ENCODE assay signal across 15 cellular contexts in the genomic region with DNA sequence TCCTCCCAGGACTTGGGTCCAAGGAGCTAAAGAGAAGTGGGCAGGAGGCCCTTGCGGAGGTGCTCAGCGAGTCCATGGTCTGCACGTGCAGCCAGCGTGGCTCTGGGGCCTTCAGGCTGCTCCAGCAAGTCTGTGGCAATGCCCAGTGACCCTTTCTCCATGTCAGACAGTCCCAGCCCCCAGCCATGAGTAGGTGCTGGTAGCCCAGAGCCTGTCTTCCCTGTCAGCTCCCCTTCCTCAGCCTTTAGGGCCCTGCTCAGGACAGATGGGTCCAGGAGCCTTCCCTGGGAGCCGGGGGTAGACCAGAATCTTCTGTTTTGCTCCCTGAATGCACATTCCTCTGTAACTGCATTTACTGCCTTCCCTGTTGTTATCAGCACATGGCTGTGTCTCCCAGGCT.
A peak's percentile ranks its signal among the peaks of the same experiment; 100 is the strongest.
DNase-seq lines count a peak whose midpoint lies in the region; ATAC-seq and TF ChIP-seq lines count a peak whose summit lies in the region.
"Had no signal": no experiment of that assay in that cellular context is flagged by ENCODE, and none has a peak within 500 bp of the region (broad histone marks: within the 10 kb centered on the region; RNA-seq: fewer than 3 reads in every experiment).

No MANE protein-coding gene starts in this region.

- H3K36me3 ChIP-seq in endodermal cell (ENCODE audit: control insufficient read depth, insufficient read depth, low read length) = no peaks in the 10 kb centered on the region
- H3K36me3 ChIP-seq in testis (ENCODE audit: low read depth, missing control alignments) = no peaks in the 10 kb centered on the region
- H3K36me3 ChIP-seq in MG63 = no peaks in the 10 kb centered on the region

- no peaks in the 10 kb centered on the region for H3K9me3 ChIP-seq in H9 (ENCODE audit: control insufficient read depth, low read depth, low read length)
- H3K9me3 ChIP-seq in endodermal cell (ENCODE audit: control insufficient read depth, low read length) = no peaks in the 10 kb centered on the region
- no peaks in the 10 kb centered on the region for H3K9me3 ChIP-seq in testis
- H3K9me3 ChIP-seq in MG63 = no peaks in the 10 kb centered on the region

- H4K20me1 ChIP-seq in H9 (ENCODE audit: control insufficient read depth, insufficient read depth, insufficient read length) = peaks cover 2% of the 10 kb centered on the region

- H3K27me3 ChIP-seq in H9 (ENCODE audit: insufficient read depth, low read length) (no peaks in the 10 kb centered on the region), endodermal cell (ENCODE audit: control insufficient read depth, insufficient read depth, low read length, poor library complexity, severe bottlenecking) (no peaks in the 10 kb centered on the region), testis (no peaks in the 10 kb centered on the region), MG63 (no peaks in the 10 kb centered on the region; the same call in 1 of the 2 replicates)

- H3K4ac ChIP-seq in H9 (ENCODE audit: low read depth, low read length) = no peak overlapping the region

- H3K4me3 ChIP-seq in endodermal cell (ENCODE audit: low read length) = no peak overlapping the region
- H3K4me3 ChIP-seq in testis = no peak overlapping the region
- no peak overlapping the region for H3K4me3 ChIP-seq in MG63
- H3K4me3 ChIP-seq: GM12878, GM23248 had no signal

- no peak overlapping the region for H4K91ac ChIP-seq in H9 (ENCODE audit: insufficient read length, low read depth, low read length)

- H4K5ac ChIP-seq in H9 (ENCODE audit: insufficient read length, low read depth, low read length) = no peak overlapping the region

- no peaks in the 10 kb centered on the region for H3K23me2 ChIP-seq in H9 (ENCODE audit: insufficient read length, low read depth, low read length, poor library complexity, severe bottlenecking)

- no peak overlapping the region for H2BK12ac ChIP-seq in H9 (ENCODE audit: insufficient read length, low read depth, low read length)

- H4K8ac ChIP-seq in H9 (replicated peaks; ENCODE audit: insufficient read length, low read depth, low read length) = no peak overlapping the region

- H3K14ac ChIP-seq in H9 (ENCODE audit: insufficient read depth, low read length) = no peak overlapping the region

- TF ChIP-seq CTCF in H9 (conservative IDR thresholded peaks at IDR 0.05) = no peak
- TF ChIP-seq CTCF in endodermal cell (conservative IDR thresholded peaks at IDR 0.05) = no peak
- no peak for TF ChIP-seq CTCF in testis (IDR thresholded peaks at IDR 0.05)

- H3K36me3 Mint-ChIP-seq in H9 (ENCODE audit: insufficient read depth in 1 of 3, low read depth in 3 of 3) (no peaks in the 10 kb centered on the region), endodermal cell (ENCODE audit: low read depth) (no peaks in the 10 kb centered on the region)
- no peaks in the 10 kb centered on the region for H3K36me3 Mint-ChIP-seq in stimulated activated naive B cell treated with anti-CD40 and anti-IgM and Interleukin-4, amounts not matched to agents 10 μg/mL and 1 μg/mL and 100 μg/mL, for 72 hours

- H3K9ac ChIP-seq in H9 (ENCODE audit: extremely low read depth, insufficient read length, low read length) (no peak overlapping the region), endodermal cell (ENCODE audit: extremely low read depth, low read length, poor library complexity, severe bottlenecking) (no peak overlapping the region)
- H3K9ac ChIP-seq: GM23248 had no signal

- H3K23ac ChIP-seq in H9 (ENCODE audit: insufficient read length, low read depth, low read length) = no peak overlapping the region

- no peak overlapping the region for H2BK120ac ChIP-seq in H9 (ENCODE audit: low read depth, low read length, poor library complexity, severe bottlenecking)

- H3T11ph ChIP-seq in H9 (ENCODE audit: low read length) = no peak overlapping the region

- H2BK5ac ChIP-seq in H9 (ENCODE audit: insufficient read length, low read length) = no peak overlapping the region

- intact Hi-C loops in testis (cut with DNase I; ENCODE audit: low total_unique reads) = no loop called here

- H3K27ac Mint-ChIP-seq in H9 (peak overlapping the region in 1 of 3 experiments; percentile 79; a peak in 1 of 7 replicates), endodermal cell (no peak overlapping the region)
- H3K27ac Mint-ChIP-seq in stimulated activated naive B cell treated with anti-CD40 and anti-IgM and Interleukin-4, amounts not matched to agents 10 μg/mL and 1 μg/mL and 100 μg/mL, for 72 hours = no peak overlapping the region
- H3K27ac Mint-ChIP-seq: B cell; CD4-positive, alpha-beta T cell had no signal

- H3K79me1 ChIP-seq in H9 (ENCODE audit: insufficient read depth, low read depth, low read length, poor library complexity, severe bottlenecking) = no peaks in the 10 kb centered on the region

- H3K4me3 Mint-ChIP-seq in H9 = no peak overlapping the region
- H3K4me3 Mint-ChIP-seq in endodermal cell = no peak overlapping the region
- H3K4me3 Mint-ChIP-seq in stimulated activated naive B cell treated with anti-CD40 and anti-IgM and Interleukin-4, amounts not matched to agents 10 μg/mL and 1 μg/mL and 100 μg/mL, for 72 hours = no peak overlapping the region
- H3K4me3 Mint-ChIP-seq: B cell; CD4-positive, alpha-beta T cell had no signal

- H2BK15ac ChIP-seq in H9 (ENCODE audit: low read depth, low read length) = no peak overlapping the region

- no peak overlapping the region for H2AFZ ChIP-seq in H9 (ENCODE audit: low read length)
- H2AFZ ChIP-seq: GM23248 had no signal

- no peak for TF ChIP-seq POLR2A in testis (IDR thresholded peaks at IDR 0.05)

- ATAC-seq in stimulated activated naive B cell treated with anti-CD40 and anti-IgM and Interleukin-4, amounts not matched to agents 10 μg/mL and 1 μg/mL and 100 μg/mL, for 72 hours (replicated peaks) = no peak
- no peak for ATAC-seq in HG03565 (IDR thresholded peaks at IDR 0.05; ENCODE audit: unreplicated experiment)
- ATAC-seq: GM12878 had no signal

- peaks cover 12 to 13% of the 10 kb centered on the region in 2 experiments for H3K4me1 Mint-ChIP-seq in H9
- no peaks in the 10 kb centered on the region for H3K4me1 Mint-ChIP-seq in endodermal cell
- H3K4me1 Mint-ChIP-seq in stimulated activated naive B cell treated with anti-CD40 and anti-IgM and Interleukin-4, amounts not matched to agents 10 μg/mL and 1 μg/mL and 100 μg/mL, for 72 hours = no peaks in the 10 kb centered on the region
- H3K4me1 Mint-ChIP-seq: B cell had no signal

- H3K9me3 Mint-ChIP-seq in H9 = no peaks in the 10 kb centered on the region
- no peaks in the 10 kb centered on the region for H3K9me3 Mint-ChIP-seq in endodermal cell
- H3K9me3 Mint-ChIP-seq in stimulated activated naive B cell treated with anti-CD40 and anti-IgM and Interleukin-4, amounts not matched to agents 10 μg/mL and 1 μg/mL and 100 μg/mL, for 72 hours = peaks cover 11 to 12% of the 10 kb centered on the region in 2 donors
- H3K9me3 Mint-ChIP-seq: CD4-positive, alpha-beta T cell had no signal

- H3K4me1 ChIP-seq in H9 (ENCODE audit: insufficient read depth, low read length) = no peaks in the 10 kb centered on the region
- no peaks in the 10 kb centered on the region for H3K4me1 ChIP-seq in endodermal cell (ENCODE audit: control insufficient read depth, insufficient read depth, low read length)
- no peaks in the 10 kb centered on the region for H3K4me1 ChIP-seq in testis

- H2AK5ac ChIP-seq in H9 (ENCODE audit: insufficient read length, low read length) = no peak overlapping the region

- H3K27me3 Mint-ChIP-seq in H9 (ENCODE audit: low read depth) = peaks cover 7% of the 10 kb centered on the region
- no peaks in the 10 kb centered on the region for H3K27me3 Mint-ChIP-seq in endodermal cell (ENCODE audit: insufficient read depth)
- H3K27me3 Mint-ChIP-seq in stimulated activated naive B cell treated with anti-CD40 and anti-IgM and Interleukin-4, amounts not matched to agents 10 μg/mL and 1 μg/mL and 100 μg/mL, for 72 hours = no peaks in the 10 kb centered on the region
- H3K27me3 Mint-ChIP-seq: B cell; CD4-positive, alpha-beta T cell had no signal

- no peaks in the 10 kb centered on the region for H3K79me2 ChIP-seq in H9 (ENCODE audit: insufficient read depth, low read length)

- H3K27ac ChIP-seq in H9 (ENCODE audit: insufficient read length, low read depth, low read length) (no peak overlapping the region), endodermal cell (ENCODE audit: low read depth, low read length) (no peak overlapping the region), testis (no peak overlapping the region)
- H3K27ac ChIP-seq: GM23248 had no signal

- H3K56ac ChIP-seq in H9 (ENCODE audit: insufficient read length, low read depth, low read length) = no peak overlapping the region

- DNase-seq in H9 (peak; percentile 15), endodermal cell (peak; percentile 34), mesenteric fat pad (ENCODE audit: low spot score) (peak; percentile 76), testis (peak; percentile 4), NCI-H1417 (lab: John Stamatoyannopoulos, UW) (no peak), MG63 (no peak)
- no peak for DNase-seq in stimulated activated naive B cell treated with anti-CD40 and anti-IgM and Interleukin-4, amounts not matched to agents 10 μg/mL and 1 μg/mL and 100 μg/mL, for 72 hours
- DNase-seq: C1 segment of cervical spinal cord; Calu3; CD4-positive, alpha-beta T cell; DMS 273 treated with DMSO at 0.1 percent for 48 hours; GM23248 had no signal

- H3K18ac ChIP-seq in H9 (ENCODE audit: insufficient read length, low read depth, low read length) = no peak overlapping the region

- no peak overlapping the region for H3K4me2 ChIP-seq in H9 (ENCODE audit: insufficient read depth, insufficient read length, low read length)

- WGBS in H9 (ENCODE audit: extremely low coverage, insufficient read length, low lambda C conversion rate) = no CpG with 5 or more reads among the region's 5 CpGs
- 87 to 89% methylated on average over 3 to 5 of the region's 5 CpGs for WGBS in endodermal cell (ENCODE audit: insufficient coverage in 1 of 2, insufficient read length in 1 of 2), 2 experiments
- 73 to 89% methylated on average over 3 to 5 of the region's 5 CpGs for WGBS in testis, 2 donors

- no peak overlapping the region for H2BK20ac ChIP-seq in H9 (ENCODE audit: low read depth, low read length, poor library complexity, severe bottlenecking)

Comparison
In these comparisons a context has a peak if more than half of its experiments do, and no peak if none do; other contexts are left out.
1. DNase-seq: peak in H9 (single experiment), endodermal cell (single experiment), mesenteric fat pad (single experiment) and testis (single experiment); none in stimulated activated naive B cell treated with anti-CD40 and anti-IgM and Interleukin-4, amounts not matched to agents 10 μg/mL and 1 μg/mL and 100 μg/mL, for 72 hours (single experiment), NCI-H1417 (0 of 3) and MG63 (single experiment).